1 cellular context compared by ENCODE assay signal in the genomic region with DNA sequence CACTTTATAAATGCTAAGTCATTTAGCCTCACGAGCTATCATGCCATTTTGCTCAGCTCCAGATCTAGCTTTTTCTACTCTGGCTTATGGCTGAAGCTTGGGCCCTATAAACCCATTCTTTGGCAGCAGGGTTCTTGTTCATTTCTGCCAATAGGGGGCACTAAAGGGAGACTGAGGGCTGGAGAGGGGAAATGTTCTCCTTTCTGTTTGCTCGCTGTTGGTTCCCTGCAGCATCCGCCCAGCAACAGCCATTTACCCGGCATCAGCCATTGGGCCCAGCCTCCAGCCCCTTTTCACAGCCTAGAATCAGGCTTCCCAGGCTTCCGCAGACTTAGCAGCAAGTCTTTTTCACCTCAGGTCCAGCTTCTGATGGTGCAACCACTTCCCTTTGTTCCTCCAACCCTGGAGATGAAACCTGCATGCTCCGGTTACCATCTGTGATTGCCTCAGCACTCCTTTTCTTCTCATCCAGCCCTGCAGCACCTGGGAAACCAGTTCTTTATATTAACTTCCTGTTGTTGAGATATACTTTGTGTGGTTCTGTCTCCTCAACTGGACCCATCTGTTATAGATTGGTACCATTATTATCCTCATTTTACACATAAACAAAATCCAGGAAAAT.
TF ChIP-seq lines count a peak whose summit lies in the region.

No MANE protein-coding gene starts in this region.

TF ChIP-seq in IMR-90, 13 proteins besides CTCF, POLR2A, EP300 and RAD21:
- TF ChIP-seq ELK1 (IDR thresholded peaks at IDR 0.05; ENCODE audit: borderline replicate concordance, low read depth, low read length) (no peak), RFX5 (IDR thresholded peaks at IDR 0.05; ENCODE audit: low read depth, low read length) (no peak)
